In genomic region chr10:7795605-7796004, GRCh38 we compare ENCODE assay signal across 1 cellular context.
TF ChIP-seq lines count a peak whose summit lies in the region.

No MANE protein-coding gene starts in this region.

TF ChIP-seq in HepG2, 621 proteins besides CTCF, POLR2A, EP300 and RAD21 (continued from another document):
- TF ChIP-seq PRDM10 (CRISPR knock-in tag; IDR thresholded peaks at IDR 0.05; ENCODE audit: low read depth) (0 out of 2 replicates have a peak, but pooled peaks have one; percentile 43), PBX3 (CRISPR knock-in tag; IDR thresholded peaks at IDR 0.05; ENCODE audit: borderline replicate concordance) (no peak), ZFX (CRISPR knock-in tag; IDR thresholded peaks at IDR 0.05; ENCODE audit: low read depth) (peak; percentile 64; the same call in 1 of the 2 replicates), GFI1 (CRISPR knock-in tag; IDR thresholded peaks at IDR 0.05; ENCODE audit: borderline replicate concordance) (0 out of 2 replicates have a peak, but pooled peaks have one; percentile 43), FOXO1 (CRISPR knock-in tag; IDR thresholded peaks at IDR 0.05) (peak; percentile 31; the same call in 1 of the 2 replicates), FUBP1 (CRISPR knock-in tag; IDR thresholded peaks at IDR 0.05; ENCODE audit: borderline replicate concordance) (no peak), BCL6 (CRISPR knock-in tag; IDR thresholded peaks at IDR 0.05) (0 out of 2 replicates have a peak, but pooled peaks have one; percentile 21), ZSCAN22 (CRISPR knock-in tag; IDR thresholded peaks at IDR 0.05) (no peak), ZNF646 (CRISPR knock-in tag; IDR thresholded peaks at IDR 0.05) (no peak)
